ENCODE assay signal across 1 cellular context in the genomic region with DNA sequence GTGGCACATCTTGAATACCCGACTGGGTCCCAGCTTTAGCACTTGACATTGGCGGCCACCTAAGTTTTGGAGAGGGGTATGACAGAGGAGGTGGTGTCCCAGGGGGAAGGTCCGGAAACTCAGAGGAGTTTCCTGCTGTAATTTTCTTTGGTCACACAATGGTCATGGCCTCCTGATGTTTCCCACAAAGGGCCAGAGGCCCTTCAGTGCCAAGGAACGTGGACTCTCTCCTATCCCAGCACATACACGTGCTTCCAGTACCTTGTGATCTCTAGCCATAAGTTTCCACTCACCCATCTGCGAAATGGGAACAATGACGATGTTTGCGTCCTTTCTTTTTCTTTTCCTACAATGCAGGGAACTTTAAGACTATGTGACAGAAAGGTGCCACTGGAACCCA.
TF ChIP-seq lines count a peak whose summit lies in the region.

No MANE protein-coding gene starts in this region.

TF ChIP-seq in HCT116, 20 proteins besides CTCF, POLR2A, EP300 and RAD21 (continued from another document):
- no peak for TF ChIP-seq ZFX (IDR thresholded peaks at IDR 0.05)
- TF ChIP-seq EZH2 (IDR thresholded peaks at IDR 0.05) = no peak
- TF ChIP-seq CEBPB (IDR thresholded peaks at IDR 0.05; ENCODE audit: low read depth) = no peak
- no peak for TF ChIP-seq SIN3A (IDR thresholded peaks at IDR 0.05; ENCODE audit: low read depth)
- no peak for TF ChIP-seq EGR1 (IDR thresholded peaks at IDR 0.05; ENCODE audit: low read depth)
- TF ChIP-seq ELF1 (IDR thresholded peaks at IDR 0.05; ENCODE audit: borderline replicate concordance, low read depth) = no peak
- TF ChIP-seq TCF7L2 (IDR thresholded peaks at IDR 0.05; ENCODE audit: borderline replicate concordance, extremely low read depth, insufficient read depth, insufficient read length) = no peak
- TF ChIP-seq, protein P1, sequence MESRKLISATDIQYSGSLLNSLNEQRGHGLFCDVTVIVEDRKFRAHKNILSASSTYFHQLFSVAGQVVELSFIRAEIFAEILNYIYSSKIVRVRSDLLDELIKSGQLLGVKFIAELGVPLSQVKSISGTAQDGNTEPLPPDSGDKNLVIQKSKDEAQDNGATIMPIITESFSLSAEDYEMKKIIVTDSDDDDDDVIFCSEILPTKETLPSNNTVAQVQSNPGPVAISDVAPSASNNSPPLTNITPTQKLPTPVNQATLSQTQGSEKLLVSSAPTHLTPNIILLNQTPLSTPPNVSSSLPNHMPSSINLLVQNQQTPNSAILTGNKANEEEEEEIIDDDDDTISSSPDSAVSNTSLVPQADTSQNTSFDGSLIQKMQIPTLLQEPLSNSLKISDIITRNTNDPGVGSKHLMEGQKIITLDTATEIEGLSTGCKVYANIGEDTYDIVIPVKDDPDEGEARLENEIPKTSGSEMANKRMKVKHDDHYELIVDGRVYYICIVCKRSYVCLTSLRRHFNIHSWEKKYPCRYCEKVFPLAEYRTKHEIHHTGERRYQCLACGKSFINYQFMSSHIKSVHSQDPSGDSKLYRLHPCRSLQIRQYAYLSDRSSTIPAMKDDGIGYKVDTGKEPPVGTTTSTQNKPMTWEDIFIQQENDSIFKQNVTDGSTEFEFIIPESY (IDR thresholded peaks at IDR 0.05; ENCODE audit: extremely low read depth, insufficient replicate concordance, low read length) = no peak
- no peak for TF ChIP-seq CBX3 (IDR thresholded peaks at IDR 0.05; ENCODE audit: low read depth)
- no peak for TF ChIP-seq FOSL1 (IDR thresholded peaks at IDR 0.05; ENCODE audit: low read depth)
